1 cellular context compared by ENCODE assay signal in genomic region chr11:10808553-10809372, GRCh38.
TF ChIP-seq lines count a peak whose summit lies in the region.

EIF4G2 (minus strand) TSS chr11:10808926.

TF ChIP-seq in HepG2, 621 proteins besides CTCF, POLR2A, EP300 and RAD21 (continued from another document and continues in another):
- TF ChIP-seq KAT7 (CRISPR knock-in tag; IDR thresholded peaks at IDR 0.05; ENCODE audit: borderline replicate concordance) (peak; percentile 89; the same call in 1 of the 2 replicates), DMTF1 (CRISPR knock-in tag; IDR thresholded peaks at IDR 0.05) (no peak), ZNF230 (CRISPR knock-in tag; IDR thresholded peaks at IDR 0.05) (peak; percentile 72), ZNF335 (CRISPR knock-in tag; IDR thresholded peaks at IDR 0.05) (no peak; the same call in none of the 2 replicates), ZNF329 (CRISPR knock-in tag; IDR thresholded peaks at IDR 0.05; ENCODE audit: low read depth) (0 out of 2 replicates have a peak, but pooled peaks have one; percentile 49), ZFY (CRISPR knock-in tag; IDR thresholded peaks at IDR 0.05) (peak; percentile 81), TEAD2 (CRISPR knock-in tag; IDR thresholded peaks at IDR 0.05) (no peak; the same call in 1 of the 2 replicates), ZMAT5 (CRISPR knock-in tag; IDR thresholded peaks at IDR 0.05; ENCODE audit: borderline replicate concordance, low read depth) (no peak), HOXA5 (CRISPR knock-in tag; IDR thresholded peaks at IDR 0.05) (peak; percentile 76), ZNF703 (CRISPR knock-in tag; IDR thresholded peaks at IDR 0.05; ENCODE audit: borderline replicate concordance) (peak; percentile 73; the same call in 1 of the 2 replicates), HIC2 (CRISPR knock-in tag; IDR thresholded peaks at IDR 0.05; ENCODE audit: low read depth) (no peak), SALL1 (CRISPR knock-in tag; IDR thresholded peaks at IDR 0.05) (peak; percentile 78), HHEX (CRISPR knock-in tag; IDR thresholded peaks at IDR 0.05) (no peak), ZNF276 (CRISPR knock-in tag; IDR thresholded peaks at IDR 0.05; ENCODE audit: low read depth) (peak; percentile 71; the same call in 1 of the 2 replicates), TFDP1 (CRISPR knock-in tag; IDR thresholded peaks at IDR 0.05; ENCODE audit: borderline replicate concordance) (peak; percentile 35; the same call in 1 of the 2 replicates), ZNF569 (CRISPR knock-in tag; IDR thresholded peaks at IDR 0.05; ENCODE audit: borderline replicate concordance) (0 out of 2 replicates have a peak, but pooled peaks have one; percentile 10), ZNF605 (CRISPR knock-in tag; IDR thresholded peaks at IDR 0.05) (peak; percentile 91; the same call in 1 of the 2 replicates), NR2F6 (IDR thresholded peaks at IDR 0.05) (no peak), NR2F6 (CRISPR knock-in tag; IDR thresholded peaks at IDR 0.05) (peak; percentile 41; the same call in 1 of the 2 replicates), ZFP82 (CRISPR knock-in tag; IDR thresholded peaks at IDR 0.05; ENCODE audit: borderline replicate concordance) (peak; percentile 56; the same call in 1 of the 2 replicates), JARID2 (CRISPR knock-in tag; IDR thresholded peaks at IDR 0.05; ENCODE audit: insufficient replicate concordance) (no peak), RFX5 (IDR thresholded peaks at IDR 0.05; ENCODE audit: low read depth, low read length) (peak; percentile 74), ZBTB38 (CRISPR knock-in tag; IDR thresholded peaks at IDR 0.05) (peak; percentile 58; the same call in 1 of the 2 replicates), ZNF878 (CRISPR knock-in tag; IDR thresholded peaks at IDR 0.05) (0 out of 2 replicates have a peak, but pooled peaks have one; percentile 82), TOPORS (CRISPR knock-in tag; IDR thresholded peaks at IDR 0.05) (peak; percentile 43; the same call in 1 of the 2 replicates), ZNF33B (CRISPR knock-in tag; IDR thresholded peaks at IDR 0.05) (0 out of 2 replicates have a peak, but pooled peaks have one; percentile 67), HNRNPUL1 (IDR thresholded peaks at IDR 0.05; ENCODE audit: low read depth, low read length) (peak; percentile 58; the same call in 1 of the 2 replicates), HNF1A (IDR thresholded peaks at IDR 0.05; ENCODE audit: low read depth) (no peak), HNF1A (CRISPR knock-in tag; IDR thresholded peaks at IDR 0.05; ENCODE audit: borderline replicate concordance) (peak; percentile 73), ZNF501 (CRISPR knock-in tag; IDR thresholded peaks at IDR 0.05) (peak; percentile 52; the same call in 1 of the 2 replicates), SP2 (CRISPR knock-in tag; IDR thresholded peaks at IDR 0.05) (peak; percentile 87), SRF (IDR thresholded peaks at IDR 0.05; ENCODE audit: low read depth, low read length) (peak; percentile 59; the same call in 1 of the 2 replicates), MATR3 (CRISPR knock-in tag; IDR thresholded peaks at IDR 0.05) (no peak), GTF2F1 (IDR thresholded peaks at IDR 0.05; ENCODE audit: low read length) (peak; percentile 79; the same call in 1 of the 2 replicates), TAF1 (CRISPR knock-in tag; IDR thresholded peaks at IDR 0.05) (peak; percentile 99), ZNF567 (CRISPR knock-in tag; IDR thresholded peaks at IDR 0.05; ENCODE audit: borderline replicate concordance) (peak; percentile 33; the same call in 1 of the 2 replicates), SIX4 (CRISPR knock-in tag; IDR thresholded peaks at IDR 0.05) (0 out of 2 replicates have a peak, but pooled peaks have one; percentile 9), TSC22D2 (CRISPR knock-in tag; IDR thresholded peaks at IDR 0.05; ENCODE audit: borderline replicate concordance) (peak; percentile 81; the same call in 1 of the 2 replicates)
- TF ChIP-seq, protein P1, sequence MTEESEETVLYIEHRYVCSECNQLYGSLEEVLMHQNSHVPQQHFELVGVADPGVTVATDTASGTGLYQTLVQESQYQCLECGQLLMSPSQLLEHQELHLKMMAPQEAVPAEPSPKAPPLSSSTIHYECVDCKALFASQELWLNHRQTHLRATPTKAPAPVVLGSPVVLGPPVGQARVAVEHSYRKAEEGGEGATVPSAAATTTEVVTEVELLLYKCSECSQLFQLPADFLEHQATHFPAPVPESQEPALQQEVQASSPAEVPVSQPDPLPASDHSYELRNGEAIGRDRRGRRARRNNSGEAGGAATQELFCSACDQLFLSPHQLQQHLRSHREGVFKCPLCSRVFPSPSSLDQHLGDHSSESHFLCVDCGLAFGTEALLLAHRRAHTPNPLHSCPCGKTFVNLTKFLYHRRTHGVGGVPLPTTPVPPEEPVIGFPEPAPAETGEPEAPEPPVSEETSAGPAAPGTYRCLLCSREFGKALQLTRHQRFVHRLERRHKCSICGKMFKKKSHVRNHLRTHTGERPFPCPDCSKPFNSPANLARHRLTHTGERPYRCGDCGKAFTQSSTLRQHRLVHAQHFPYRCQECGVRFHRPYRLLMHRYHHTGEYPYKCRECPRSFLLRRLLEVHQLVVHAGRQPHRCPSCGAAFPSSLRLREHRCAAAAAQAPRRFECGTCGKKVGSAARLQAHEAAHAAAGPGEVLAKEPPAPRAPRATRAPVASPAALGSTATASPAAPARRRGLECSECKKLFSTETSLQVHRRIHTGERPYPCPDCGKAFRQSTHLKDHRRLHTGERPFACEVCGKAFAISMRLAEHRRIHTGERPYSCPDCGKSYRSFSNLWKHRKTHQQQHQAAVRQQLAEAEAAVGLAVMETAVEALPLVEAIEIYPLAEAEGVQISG (CRISPR knock-in tag; IDR thresholded peaks at IDR 0.05), result peak; percentile 70
- TF ChIP-seq, protein P2, sequence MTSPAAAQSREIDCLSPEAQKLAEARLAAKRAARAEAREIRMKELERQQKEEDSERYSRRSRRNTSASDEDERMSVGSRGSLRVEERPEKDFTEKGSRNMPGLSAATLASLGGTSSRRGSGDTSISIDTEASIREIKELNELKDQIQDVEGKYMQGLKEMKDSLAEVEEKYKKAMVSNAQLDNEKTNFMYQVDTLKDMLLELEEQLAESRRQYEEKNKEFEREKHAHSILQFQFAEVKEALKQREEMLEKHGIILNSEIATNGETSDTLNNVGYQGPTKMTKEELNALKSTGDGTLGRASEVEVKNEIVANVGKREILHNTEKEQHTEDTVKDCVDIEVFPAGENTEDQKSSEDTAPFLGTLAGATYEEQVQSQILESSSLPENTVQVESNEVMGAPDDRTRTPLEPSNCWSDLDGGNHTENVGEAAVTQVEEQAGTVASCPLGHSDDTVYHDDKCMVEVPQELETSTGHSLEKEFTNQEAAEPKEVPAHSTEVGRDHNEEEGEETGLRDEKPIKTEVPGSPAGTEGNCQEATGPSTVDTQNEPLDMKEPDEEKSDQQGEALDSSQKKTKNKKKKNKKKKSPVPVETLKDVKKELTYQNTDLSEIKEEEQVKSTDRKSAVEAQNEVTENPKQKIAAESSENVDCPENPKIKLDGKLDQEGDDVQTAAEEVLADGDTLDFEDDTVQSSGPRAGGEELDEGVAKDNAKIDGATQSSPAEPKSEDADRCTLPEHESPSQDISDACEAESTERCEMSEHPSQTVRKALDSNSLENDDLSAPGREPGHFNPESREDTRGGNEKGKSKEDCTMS (CRISPR knock-in tag; conservative IDR thresholded peaks at IDR 0.05), result no peak
- TF ChIP-seq, protein P3, sequence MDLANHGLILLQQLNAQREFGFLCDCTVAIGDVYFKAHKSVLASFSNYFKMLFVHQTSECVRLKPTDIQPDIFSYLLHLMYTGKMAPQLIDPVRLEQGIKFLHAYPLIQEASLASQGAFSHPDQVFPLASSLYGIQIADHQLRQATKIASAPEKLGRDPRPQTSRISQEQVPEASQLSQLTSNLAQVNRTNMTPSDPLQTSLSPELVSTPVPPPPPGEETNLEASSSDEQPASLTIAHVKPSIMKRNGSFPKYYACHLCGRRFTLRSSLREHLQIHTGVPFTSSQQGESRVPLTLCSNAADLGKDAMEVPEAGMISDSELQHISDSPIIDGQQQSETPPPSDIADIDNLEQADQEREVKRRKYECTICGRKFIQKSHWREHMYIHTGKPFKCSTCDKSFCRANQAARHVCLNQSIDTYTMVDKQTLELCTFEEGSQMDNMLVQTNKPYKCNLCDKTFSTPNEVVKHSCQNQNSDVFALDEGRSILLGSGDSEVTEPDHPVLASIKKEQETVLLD (CRISPR knock-in tag; IDR thresholded peaks at IDR 0.05; ENCODE audit: low read depth), result peak; percentile 48
- TF ChIP-seq, protein P4, sequence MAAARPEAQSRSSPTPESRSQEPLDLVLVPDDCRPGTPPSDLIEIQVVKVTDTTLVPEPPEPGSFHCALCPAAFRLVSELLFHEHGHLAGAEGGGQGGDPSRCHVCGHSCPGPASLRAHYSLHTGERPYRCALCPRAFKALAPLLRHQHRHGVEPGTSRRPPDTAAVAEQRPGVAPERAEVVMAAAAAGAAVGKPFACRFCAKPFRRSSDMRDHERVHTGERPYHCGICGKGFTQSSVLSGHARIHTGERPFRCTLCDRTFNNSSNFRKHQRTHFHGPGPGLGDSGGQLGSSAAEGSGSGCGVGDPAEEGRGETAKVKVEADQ (CRISPR knock-in tag; IDR thresholded peaks at IDR 0.05; ENCODE audit: borderline replicate concordance), result peak; percentile 50; the same call in 1 of the 2 replicates
